ENCODE assay signal across 15 cellular contexts in the genomic region with DNA sequence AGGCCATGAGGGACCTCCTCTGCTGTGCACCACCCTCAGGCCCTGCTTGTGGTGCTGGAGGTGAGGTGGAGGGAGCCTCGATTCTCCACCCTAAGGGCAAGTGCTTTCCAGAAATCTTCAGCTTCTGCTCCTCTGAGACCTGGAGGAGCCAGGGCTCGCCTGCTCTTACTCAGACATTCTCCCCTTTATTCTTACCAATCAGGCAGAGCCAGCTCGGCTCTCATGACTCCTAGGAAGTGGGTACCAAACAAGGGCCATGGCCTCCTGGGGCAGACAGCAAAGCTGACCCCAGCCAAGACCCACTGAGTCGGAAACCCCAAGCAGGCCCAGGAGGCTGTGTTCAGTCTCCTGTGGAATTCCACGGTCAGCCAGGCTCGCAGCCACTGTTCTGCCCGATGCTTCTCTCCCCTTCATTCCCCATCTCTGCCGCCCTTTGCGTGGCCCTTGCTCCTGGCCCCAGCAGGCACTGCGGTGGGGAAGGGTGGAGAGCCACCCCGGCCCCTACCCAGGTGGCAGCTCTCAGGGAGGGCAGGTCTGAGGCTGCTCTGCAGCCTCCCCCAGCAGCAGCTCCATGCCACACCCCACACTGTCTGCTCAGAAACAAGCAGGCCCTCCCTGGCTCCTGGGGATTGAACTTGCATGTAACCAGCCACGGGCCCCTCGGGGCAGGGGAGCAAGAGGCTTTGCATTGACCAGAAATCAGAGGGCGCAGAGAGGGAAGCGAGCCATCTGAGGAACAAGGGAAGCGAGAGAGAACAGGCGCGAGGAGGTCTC. TPM values are rescaled to one million over a fixed set of nuclear protein-coding genes. Genes with fewer than 3 reads are reported as not detected.
DNase-seq lines count a peak whose midpoint lies in the region; ATAC-seq and TF ChIP-seq lines count a peak whose summit lies in the region.
"Had no signal": no experiment of that assay in that cellular context is flagged by ENCODE, and none has a peak within 500 bp of the region (broad histone marks: within the 10 kb centered on the region; RNA-seq: fewer than 3 reads in every experiment).

No MANE protein-coding gene starts in this region.

- no peaks in the 10 kb centered on the region for H3K27me3 ChIP-seq in right atrium auricular region
- no peaks in the 10 kb centered on the region for H3K27me3 ChIP-seq in aorta (ENCODE audit: control insufficient read depth in 1 of 2, insufficient read depth in 2 of 2, low read length in 1 of 2)
- no peaks in the 10 kb centered on the region for H3K27me3 ChIP-seq in naive thymus-derived CD4-positive, alpha-beta T cell (ENCODE audit: control insufficient read depth in 2 of 2, insufficient read depth in 2 of 2, low read length in 2 of 2)

- TF ChIP-seq CTCF in right atrium auricular region (IDR thresholded peaks at IDR 0.05), result no peak

- H3K27ac ChIP-seq in right atrium auricular region (peak overlapping the region; percentile 77 to 97), aorta (ENCODE audit: low read depth in 1 of 2, low read length in 2 of 2) (peak overlapping the region in 1 of 2 donors; percentile 20)
- no peak overlapping the region for H3K27ac ChIP-seq in naive thymus-derived CD4-positive, alpha-beta T cell (ENCODE audit: low read depth, low read length)

- H3K4me1 Mint-ChIP-seq in stimulated activated naive CD8-positive, alpha-beta T cell treated with anti-CD3 and anti-CD28 coated beads, Interleukin-15, amount 100 ng/mL, for 72 hours, result no peaks in the 10 kb centered on the region
- peaks cover 0 to under 1% (median 0%) of the 10 kb centered on the region in 7 donors for H3K4me1 Mint-ChIP-seq in naive thymus-derived CD4-positive, alpha-beta T cell
- H3K4me1 Mint-ChIP-seq: activated CD8-positive, alpha-beta memory T cell treated with anti-CD3 and anti-CD28 coated beads, Interleukin-2, amount 10 ng/mL, durations not matched to agents 7 days and 5 days had no signal

- peaks cover 0 to 50% (median 3%) of the 10 kb centered on the region in 5 donors for H3K36me3 Mint-ChIP-seq in naive thymus-derived CD4-positive, alpha-beta T cell
- H3K36me3 Mint-ChIP-seq: activated CD8-positive, alpha-beta memory T cell treated with anti-CD3 and anti-CD28 coated beads, Interleukin-2, amount 10 ng/mL, durations not matched to agents 7 days and 5 days had no signal

- intact Hi-C loops in posterior vena cava (cut with DNase I) (no loop called here), aorta (cut with DNase I) (no loop called here)
- intact Hi-C loops in naive thymus-derived CD4-positive, alpha-beta T cell (cut with micrococcal nuclease), result no loop called here

- H3K9me3 ChIP-seq in right atrium auricular region (no peaks in the 10 kb centered on the region), aorta (ENCODE audit: control insufficient read depth, low read length) (no peaks in the 10 kb centered on the region)
- H3K9me3 ChIP-seq in naive thymus-derived CD4-positive, alpha-beta T cell (ENCODE audit: control insufficient read depth in 2 of 3, low read length in 3 of 3), result no peaks in the 10 kb centered on the region
- H3K9me3 ChIP-seq: A549 had no signal

- H3K4me3 Mint-ChIP-seq in stimulated activated naive CD8-positive, alpha-beta T cell treated with anti-CD3 and anti-CD28 coated beads, Interleukin-15, amount 100 ng/mL, for 72 hours, result no peak overlapping the region
- no peak overlapping the region for H3K4me3 Mint-ChIP-seq in naive thymus-derived CD4-positive, alpha-beta T cell
- H3K4me3 Mint-ChIP-seq: activated CD8-positive, alpha-beta memory T cell treated with anti-CD3 and anti-CD28 coated beads, Interleukin-2, amount 10 ng/mL, durations not matched to agents 7 days and 5 days had no signal

- H3K4me3 ChIP-seq in right atrium auricular region, result no peak overlapping the region
- no peak overlapping the region for H3K4me3 ChIP-seq in aorta (ENCODE audit: low read length in 2 of 2)
- no peak overlapping the region for H3K4me3 ChIP-seq in naive thymus-derived CD4-positive, alpha-beta T cell (ENCODE audit: low read length)
- H3K4me3 ChIP-seq: A549 had no signal

- H3K9me3 Mint-ChIP-seq in stimulated activated naive CD8-positive, alpha-beta T cell treated with anti-CD3 and anti-CD28 coated beads, Interleukin-15, amount 100 ng/mL, for 72 hours, result no peaks in the 10 kb centered on the region
- no peaks in the 10 kb centered on the region for H3K9me3 Mint-ChIP-seq in naive thymus-derived CD4-positive, alpha-beta T cell

- WGBS in aorta, 2 donors, result 83 to 86% methylated on average over 18 of the region's 18 CpGs

- POLR2A ChIA-PET in naive thymus-derived CD4-positive, alpha-beta T cell (lab: Charles Lee), result no interaction called here

- CTCF ChIA-PET in naive thymus-derived CD4-positive, alpha-beta T cell (lab: Charles Lee), result no interaction called here

- H3K27ac Mint-ChIP-seq in stimulated activated naive CD8-positive, alpha-beta T cell treated with anti-CD3 and anti-CD28 coated beads, Interleukin-15, amount 100 ng/mL, for 72 hours, result no peak overlapping the region
- no peak overlapping the region for H3K27ac Mint-ChIP-seq in naive thymus-derived CD4-positive, alpha-beta T cell
- H3K27ac Mint-ChIP-seq: activated CD8-positive, alpha-beta memory T cell treated with anti-CD3 and anti-CD28 coated beads, Interleukin-2, amount 10 ng/mL, durations not matched to agents 7 days and 5 days had no signal

- H3K4me1 ChIP-seq in right atrium auricular region, result peaks cover 0 to 59% of the 10 kb centered on the region in 2 donors
- no peaks in the 10 kb centered on the region for H3K4me1 ChIP-seq in aorta (ENCODE audit: control insufficient read depth in 1 of 2, insufficient read depth in 2 of 2, low read length in 2 of 2)
- H3K4me1 ChIP-seq in naive thymus-derived CD4-positive, alpha-beta T cell (ENCODE audit: control insufficient read depth in 2 of 2, insufficient read depth in 2 of 2, low read length in 2 of 2), result no peaks in the 10 kb centered on the region
- H3K4me1 ChIP-seq: A549 had no signal

- no peaks in the 10 kb centered on the region for H3K27me3 Mint-ChIP-seq in stimulated activated naive CD8-positive, alpha-beta T cell treated with anti-CD3 and anti-CD28 coated beads, Interleukin-15, amount 100 ng/mL, for 72 hours
- H3K27me3 Mint-ChIP-seq in naive thymus-derived CD4-positive, alpha-beta T cell, result no peaks in the 10 kb centered on the region
- H3K27me3 Mint-ChIP-seq: activated CD8-positive, alpha-beta memory T cell treated with anti-CD3 and anti-CD28 coated beads, Interleukin-2, amount 10 ng/mL, durations not matched to agents 7 days and 5 days had no signal

- DNase-seq in stimulated activated naive CD8-positive, alpha-beta T cell treated with anti-CD3 and anti-CD28 coated beads, Interleukin-15, amount 100 ng/mL, for 72 hours, result no peak
- DNase-seq in stimulated activated naive CD8-positive, alpha-beta T cell treated with anti-CD3 and anti-CD28 coated beads, Interleukin-15, Interleukin-2, amounts not matched to agents 100 U/mL and 50 U/mL, for 24 hours, result no peak
- no peak for DNase-seq in right atrium auricular region (ENCODE audit: low spot score)
- DNase-seq in posterior vena cava (ENCODE audit: low spot score), result peak; percentile 63
- DNase-seq in aorta, result peak; percentile 36 to 62
- no peak for DNase-seq in naive thymus-derived CD4-positive, alpha-beta T cell
- DNase-seq: activated CD8-positive, alpha-beta memory T cell treated with anti-CD3 and anti-CD28 coated beads, Interleukin-2, amount 10 ng/mL, durations not matched to agents 7 days and 5 days; activated naive CD4-positive, alpha-beta T cell treated with anti-CD3 and anti-CD28 coated beads, Interleukin-2, amount 50 U/mL, for 16 hours; central memory CD4-positive, alpha-beta T cell; erythroblast; HCEC 1CT; NCI-H2081 treated with DMSO at 0.1 percent for 48 hours had no signal

- ATAC-seq in stimulated activated naive CD8-positive, alpha-beta T cell treated with anti-CD3 and anti-CD28 coated beads, Interleukin-15, amount 100 ng/mL, for 72 hours, result peak; percentile 24
- no peak for ATAC-seq in stimulated activated naive CD8-positive, alpha-beta T cell treated with anti-CD3 and anti-CD28 coated beads, Interleukin-15, Interleukin-2, amounts not matched to agents 100 U/mL and 50 U/mL, for 24 hours
- peak; percentile 5 for ATAC-seq in aorta (ENCODE audit: low FRiP score)
- ATAC-seq in naive thymus-derived CD4-positive, alpha-beta T cell, result no peak
- ATAC-seq in GM21723 (IDR thresholded peaks at IDR 0.05; ENCODE audit: unreplicated experiment), result no peak
- ATAC-seq in HG03108 (IDR thresholded peaks at IDR 0.05; ENCODE audit: unreplicated experiment), result no peak
- ATAC-seq: activated CD8-positive, alpha-beta memory T cell treated with anti-CD3 and anti-CD28 coated beads, Interleukin-2, amount 10 ng/mL, durations not matched to agents 7 days and 5 days had no signal

- H3K36me3 ChIP-seq in right atrium auricular region, result peaks cover 36% of the 10 kb centered on the region
- peaks cover 0 to 4% of the 10 kb centered on the region in 2 donors for H3K36me3 ChIP-seq in aorta (ENCODE audit: control insufficient read depth in 1 of 2, insufficient read depth in 2 of 2, low read length in 1 of 2)
- peaks cover 0 to 47% (median 0%) of the 10 kb centered on the region in 3 experiments for H3K36me3 ChIP-seq in naive thymus-derived CD4-positive, alpha-beta T cell (ENCODE audit: control insufficient read depth in 2 of 3, insufficient read depth in 3 of 3, low read length in 3 of 3)

RNA-seq across cellular contexts. Expression of gene HS1BP3, which starts 24.0 kb away (rescaled TPM):
- total RNA-seq in right atrium auricular region (10 to 100 TPM; 19.5 to 26.0 TPM), posterior vena cava (10 to 100 TPM; 37.1 to 41.8 TPM), aorta (10 to 100 TPM; 34.8 to 42.3 TPM)
- polyA plus RNA-seq in aorta, result 10 to 100 TPM; 27.5 to 33.6 TPM
- total RNA-seq in naive thymus-derived CD4-positive, alpha-beta T cell, result 10 to 100 TPM; 12.0 to 19.0 (median 18.3) TPM
- polyA plus RNA-seq in naive thymus-derived CD4-positive, alpha-beta T cell, result 10 to 100 TPM; 13.8 to 17.3 TPM

RNA-seq across cellular contexts. Expression of gene GDF7, which starts 40.1 kb away (rescaled TPM):
- total RNA-seq in right atrium auricular region (1 to 10 TPM; 1.1 to 1.7 TPM), posterior vena cava (1 to 10 TPM; 3.6 to 3.8 TPM), aorta (10 to 100 TPM; 15.9 to 16.4 TPM)
- polyA plus RNA-seq in aorta, result 10 to 100 TPM in 1 of 2 donors, 1 to 10 TPM in 1; 4.1 to 15.6 TPM
- total RNA-seq in naive thymus-derived CD4-positive, alpha-beta T cell, result under 1 TPM in 3 of 5 experiments, not detected in 2; 0.03 to 0.20 (median 0.05) TPM
- under 1 TPM; 0.01 to 0.17 TPM for polyA plus RNA-seq in naive thymus-derived CD4-positive, alpha-beta T cell
- total RNA-seq: activated CD8-positive, alpha-beta memory T cell treated with anti-CD3 and anti-CD28 coated beads, Interleukin-2, amount 10 ng/mL, durations not matched to agents 7 days and 5 days had no signal

Comparison
In these comparisons a context has a peak if more than half of its experiments do, and no peak if none do; other contexts are left out.
1. ATAC-seq: peak in stimulated activated naive CD8-positive, alpha-beta T cell treated with anti-CD3 and anti-CD28 coated beads, Interleukin-15, amount 100 ng/mL, for 72 hours (single experiment) and aorta (single experiment); none in stimulated activated naive CD8-positive, alpha-beta T cell treated with anti-CD3 and anti-CD28 coated beads, Interleukin-15, Interleukin-2, amounts not matched to agents 100 U/mL and 50 U/mL, for 24 hours (single experiment), naive thymus-derived CD4-positive, alpha-beta T cell (single experiment), GM21723 (single experiment) and HG03108 (single experiment).
2. DNase-seq: peak in posterior vena cava (single experiment) and aorta (2 of 2); none in stimulated activated naive CD8-positive, alpha-beta T cell treated with anti-CD3 and anti-CD28 coated beads, Interleukin-15, amount 100 ng/mL, for 72 hours (0 of 2), stimulated activated naive CD8-positive, alpha-beta T cell treated with anti-CD3 and anti-CD28 coated beads, Interleukin-15, Interleukin-2, amounts not matched to agents 100 U/mL and 50 U/mL, for 24 hours (single experiment), right atrium auricular region (single experiment) and naive thymus-derived CD4-positive, alpha-beta T cell (0 of 9).